ENCODE assay signal across 12 cellular contexts in genomic region chr3:14148041-14148985, GRCh38. TPM values are rescaled to one million over a fixed set of nuclear protein-coding genes. Genes with fewer than 3 reads are reported as not detected.
DNase-seq lines count a peak whose midpoint lies in the region; ATAC-seq and TF ChIP-seq lines count a peak whose summit lies in the region.
"Had no signal": no experiment of that assay in that cellular context is flagged by ENCODE, and none has a peak within 500 bp of the region (broad histone marks: within the 10 kb centered on the region; RNA-seq: fewer than 3 reads in every experiment).

No MANE protein-coding gene starts in this region.

- H3K27me3 Mint-ChIP-seq in GM23338 (ENCODE audit: insufficient read depth, low read depth, poor library complexity) (peaks cover 14% of the 10 kb centered on the region), brain (no peaks in the 10 kb centered on the region)

- H3K4me3 Mint-ChIP-seq in GM23338, result no peak overlapping the region; the same call in 2 of the 3 replicates
- H3K4me3 Mint-ChIP-seq in brain, result no peak overlapping the region

- H3K79me2 ChIP-seq in GM23338 (replicated peaks; ENCODE audit: insufficient read depth), result no peaks in the 10 kb centered on the region

- no peaks in the 10 kb centered on the region; the same call in 1 of the 2 replicates for H3K36me3 ChIP-seq in GM23338 (ENCODE audit: insufficient read depth)
- H3K36me3 ChIP-seq in lower lobe of right lung, result peaks cover 78% of the 10 kb centered on the region

- H3K36me3 Mint-ChIP-seq in GM23338 (ENCODE audit: low read depth) (peaks cover 34% of the 10 kb centered on the region), brain (peaks cover 54% of the 10 kb centered on the region)

- H4K20me1 ChIP-seq in GM23338 (replicated peaks; ENCODE audit: insufficient read depth), result peaks cover 4% of the 10 kb centered on the region

- peak overlapping the region; percentile 86 for H3K27ac Mint-ChIP-seq in GM23338
- H3K27ac Mint-ChIP-seq in brain, result peak overlapping the region; percentile 55 to 99 (median 68)

- H3K9me3 Mint-ChIP-seq in GM23338, result no peaks in the 10 kb centered on the region
- H3K9me3 Mint-ChIP-seq in brain, result no peaks in the 10 kb centered on the region

- intact Hi-C loops in lower lobe of right lung (cut with DNase I), result no loop called here

- TF ChIP-seq CTCF in AG04450 (IDR thresholded peaks at IDR 0.05; ENCODE audit: low read depth, low read length), result peak; percentile 17; the same call in 1 of the 2 replicates
- TF ChIP-seq CTCF in GM23338 (conservative IDR thresholded peaks at IDR 0.05; ENCODE audit: low read depth in 2 of 2), result peak; percentile 63 to 66
- TF ChIP-seq CTCF in brain (conservative IDR thresholded peaks at IDR 0.05), result no peak
- TF ChIP-seq CTCF in lower lobe of right lung (IDR thresholded peaks at IDR 0.05), result no peak

- H2AFZ ChIP-seq in GM23338, result no peak overlapping the region

- peaks cover 31% of the 10 kb centered on the region for H3K4me1 Mint-ChIP-seq in GM23338
- H3K4me1 Mint-ChIP-seq in brain, result peaks cover 40% of the 10 kb centered on the region

- CTCF ChIA-PET in AG04450 (lab: Charles Lee), result interaction anchor here (1.6 kb wide), 1 partner anchor 23 kb away, joined by 4 read pairs; the partner anchor contains the start of genes CHCHD4 and TMEM43

- no peaks in the 10 kb centered on the region for H3K9me3 ChIP-seq in AG04450 (ENCODE audit: control insufficient read depth, insufficient read depth, low read length)
- no peaks in the 10 kb centered on the region for H3K9me3 ChIP-seq in lower lobe of right lung
- H3K9me3 ChIP-seq: upper lobe of left lung had no signal

- no peaks in the 10 kb centered on the region for H3K9me2 ChIP-seq in GM23338 (ENCODE audit: insufficient read depth)

- peak overlapping the region; percentile 60; the same call in 1 of the 2 replicates for H3K4me2 ChIP-seq in GM23338

- H3K4me1 ChIP-seq in GM23338 (ENCODE audit: insufficient read depth), result peaks cover 12% of the 10 kb centered on the region
- H3K4me1 ChIP-seq in lower lobe of right lung, result peaks cover 40% of the 10 kb centered on the region

- POLR2A ChIA-PET in AG04450 (lab: Yijun Ruan, JAX), result interaction anchor here (1.7 kb wide), 1 partner anchor 30 kb away, joined by 7 read pairs; the partner anchor contains the start of genes LSM3 and XPC

- H3K27ac ChIP-seq in AG04450 (ENCODE audit: low read depth, low read length) (peak overlapping the region; percentile 31), GM23338 (ENCODE audit: low read depth) (peak overlapping the region; percentile 83; the same call in 1 of the 2 replicates), lower lobe of right lung (peak overlapping the region; percentile 31)

- DNase-seq in AG04450 (ENCODE audit: low read depth, low spot score) (no peak), GM23338 (ENCODE audit: low spot score) (peak; percentile 97), lower lobe of right lung (no peak), GM03348 (ENCODE audit: low spot score) (no peak), NCI-H146 (lab: John Stamatoyannopoulos, UW) (no peak), cerebellar nuclear complex (lab: John Stamatoyannopoulos, UW) (no peak)
- DNase-seq: amniotic stem cell; DND-41; stimulated activated CD4-positive, alpha-beta T cell treated with anti-CD3 and anti-CD28 coated beads, Interleukin-4, amount 100 ng/mL, for 24 hours had no signal

- H3K27me3 ChIP-seq in AG04450 (ENCODE audit: control insufficient read depth, insufficient read depth, low read length) (no peaks in the 10 kb centered on the region), GM23338 (ENCODE audit: insufficient read depth) (no peaks in the 10 kb centered on the region), lower lobe of right lung (ENCODE audit: low read depth) (no peaks in the 10 kb centered on the region)
- H3K27me3 ChIP-seq: upper lobe of left lung had no signal

- no peaks in the 10 kb centered on the region for H3F3A ChIP-seq in GM23338 (replicated peaks; ENCODE audit: low read depth)

- no peak overlapping the region for H3K4me3 ChIP-seq in AG04450 (ENCODE audit: low read depth, low read length)
- no peak overlapping the region for H3K4me3 ChIP-seq in GM23338
- no peak overlapping the region for H3K4me3 ChIP-seq in lower lobe of right lung
- H3K4me3 ChIP-seq: upper lobe of left lung had no signal

- peak; percentile 96 for ATAC-seq in GM23338
- ATAC-seq in lower lobe of right lung, result no peak
- ATAC-seq in esophagus mucosa, result no peak

TF ChIP-seq in GM23338, 12 proteins besides CTCF, POLR2A, EP300 and RAD21 (continues in another document):
- TF ChIP-seq ZNF114 (CRISPR knock-in tag; IDR thresholded peaks at IDR 0.05) (no peak), CREB1 (CRISPR knock-in tag; IDR thresholded peaks at IDR 0.05; ENCODE audit: low read depth) (no peak), ETS1 (IDR thresholded peaks at IDR 0.05) (no peak), ZNF331 (CRISPR knock-in tag; IDR thresholded peaks at IDR 0.05; ENCODE audit: low read depth) (no peak; the same call in 1 of the 2 replicates), REST (IDR thresholded peaks at IDR 0.05; ENCODE audit: unreplicated experiment) (no peak), NANOG (IDR thresholded peaks at IDR 0.05; ENCODE audit: borderline replicate concordance) (no peak), EZH2 (IDR thresholded peaks at IDR 0.05; ENCODE audit: low read depth, unreplicated experiment) (no peak), JUNB (IDR thresholded peaks at IDR 0.05; ENCODE audit: unreplicated experiment) (no peak)

RNA-seq across cellular contexts. Expression of gene TMEM43, which starts 23.5 kb away (rescaled TPM):
- 111 and 117 TPM in 2 replicates for polyA plus RNA-seq in AG04450 (2011; rRNA removed)
- 75.5 and 95.0 TPM in 2 replicates for polyA minus RNA-seq in AG04450 (2011; rRNA and poly(A)+ RNA removed)
- 27.6 and 34.7 TPM in 2 replicates for total RNA-seq in GM23338 (2014; rRNA removed; shearing (Covaris generic))
- 14.8 and 15.9 TPM in 2 replicates for polyA plus RNA-seq in GM23338 (2016; fragmentation: Nextera tagmentation; extraction: Ambion mirVana)
- polyA plus RNA-seq in brain (ENCODE audit: insufficient read depth, low read depth, low replicate concordance), result 36.2 TPM
- total RNA-seq in lower lobe of right lung, result 73.7 TPM
- 55.7 TPM for total RNA-seq in esophagus mucosa

RNA-seq across cellular contexts. Expression of gene CHCHD4, which starts 23.6 kb away (rescaled TPM):
- 9.8 and 11.4 TPM in 2 replicates for polyA plus RNA-seq in AG04450 (2011; rRNA removed)
- polyA minus RNA-seq in AG04450 (2011; rRNA and poly(A)+ RNA removed), result 3.8 and 4.1 TPM in 2 replicates
- 25.8 and 31.1 TPM in 2 replicates for total RNA-seq in GM23338 (2014; rRNA removed; shearing (Covaris generic))
- 39.2 and 41.3 TPM in 2 replicates for polyA plus RNA-seq in GM23338 (2016; fragmentation: Nextera tagmentation; extraction: Ambion mirVana)
- polyA plus RNA-seq in brain (ENCODE audit: insufficient read depth, low read depth, low replicate concordance), result 13.3 TPM
- total RNA-seq in lower lobe of right lung, result 12.6 TPM
- total RNA-seq in esophagus mucosa, result 13.0 TPM

RNA-seq across cellular contexts. Expression of gene XPC, which starts 30.1 kb away (rescaled TPM):
- polyA plus RNA-seq in AG04450 (2011; rRNA removed) (38.4 and 39.0 TPM in 2 replicates), GM23338 (2016; fragmentation: Nextera tagmentation; extraction: Ambion mirVana) (41.5 and 42.8 TPM in 2 replicates), brain (ENCODE audit: insufficient read depth, low read depth, low replicate concordance) (18.6 TPM)
- 47.3 and 50.0 TPM in 2 replicates for polyA minus RNA-seq in AG04450 (2011; rRNA and poly(A)+ RNA removed)
- total RNA-seq in GM23338 (2014; rRNA removed; shearing (Covaris generic)), result 31.7 and 34.9 TPM in 2 replicates
- total RNA-seq in lower lobe of right lung (31.8 TPM), esophagus mucosa (13.4 TPM)

RNA-seq across cellular contexts. Expression of gene LSM3, which starts 30.3 kb away (rescaled TPM):
- polyA plus RNA-seq in AG04450 (2011; rRNA removed) (7.4 and 11.9 TPM in 2 replicates), GM23338 (2016; fragmentation: Nextera tagmentation; extraction: Ambion mirVana) (64.1 and 71.5 TPM in 2 replicates), brain (ENCODE audit: insufficient read depth, low read depth, low replicate concordance) (13.2 TPM)
- polyA minus RNA-seq in AG04450 (2011; rRNA and poly(A)+ RNA removed), result 1.4 and 2.3 TPM in 2 replicates
- total RNA-seq in GM23338 (2014; rRNA removed; shearing (Covaris generic)), result 20.1 TPM in 2 replicates
- total RNA-seq in lower lobe of right lung (9.5 TPM), esophagus mucosa (10.3 TPM)

Comparison
In these comparisons a context has a peak if more than half of its experiments do, and no peak if none do; other contexts are left out.
1. H3K27ac ChIP-seq: peak in every context shown above with its lines; median percentile 83 in GM23338; 31 in AG04450; 31 in lower lobe of right lung.
2. CTCF ChIP-seq: peak in AG04450 (single experiment) and GM23338 (2 of 2); none in brain (0 of 2) and lower lobe of right lung (single experiment).